ENCODE assay signal across 14 cellular contexts in the genomic region with DNA sequence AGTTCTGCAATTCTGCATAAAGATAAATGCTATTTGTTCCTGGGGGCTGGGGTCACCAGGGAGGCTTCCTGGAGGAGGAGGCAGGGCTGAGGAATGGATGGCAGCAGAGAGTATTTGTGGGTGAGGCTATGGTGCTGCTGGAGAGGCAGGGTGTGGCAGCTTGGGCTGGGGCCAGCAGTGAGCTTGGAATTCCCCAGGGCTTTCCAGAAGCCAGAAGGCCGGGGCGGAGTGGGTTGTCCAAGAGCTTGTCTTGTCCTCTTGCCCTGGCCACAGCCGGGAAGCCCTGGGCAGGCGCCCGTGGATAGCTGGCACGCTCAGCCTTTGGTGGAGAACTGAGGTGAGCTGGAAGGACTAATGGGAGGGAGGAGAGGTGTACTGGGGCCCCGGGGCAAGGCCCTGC. TPM values are rescaled to one million over a fixed set of nuclear protein-coding genes. Genes with fewer than 3 reads are reported as not detected.
DNase-seq lines count a peak whose midpoint lies in the region; ATAC-seq and TF ChIP-seq lines count a peak whose summit lies in the region.
"Had no signal": no experiment of that assay in that cellular context is flagged by ENCODE, and none has a peak within 500 bp of the region (broad histone marks: within the 10 kb centered on the region; RNA-seq: fewer than 3 reads in every experiment).

No MANE protein-coding gene starts in this region.

- H3K27ac ChIP-seq in breast epithelium (no peak overlapping the region), body of pancreas (no peak overlapping the region), upper lobe of right lung (peak overlapping the region; percentile 71)

- H3K4me3 Mint-ChIP-seq in MCF 10A (ENCODE audit: unreplicated experiment): peak overlapping the region; percentile 68
- H3K4me3 Mint-ChIP-seq in effector memory CD8-positive, alpha-beta T cell: no peak overlapping the region
- H3K4me3 Mint-ChIP-seq: dendritic cell treated with granulocyte-macrophage colony-stimulating factor and Interleukin-4, amounts not matched to agents 40 ng/mL and 50 ng/mL, for 4 days had no signal

- POLR2A ChIA-PET in MCF 10A (lab: Yijun Ruan, JAX): interaction anchor here (1.0 to 3.0 kb wide), 9 partner anchors 13 to 177 kb away, joined by 3 to 16 read pairs (median 6); a partner anchor contains a TSS

- CTCF ChIA-PET in MCF 10A (lab: Yijun Ruan, JAX): interaction anchor here (0.5 to 11.9 kb wide), 8 partner anchors 8 to 269 kb away, joined by 3 to 212 read pairs (median 5); a partner anchor contains a TSS

- WGBS in body of pancreas, 2 donors: 42 to 58% methylated on average over 7 of the region's 7 CpGs

- H3K4me3 ChIP-seq in breast epithelium: no peak overlapping the region
- no peak overlapping the region for H3K4me3 ChIP-seq in body of pancreas
- H3K4me3 ChIP-seq in upper lobe of right lung: peak overlapping the region; percentile 35

- H3K4me1 ChIP-seq in breast epithelium (no peaks in the 10 kb centered on the region), body of pancreas (peaks cover 12% of the 10 kb centered on the region), upper lobe of right lung (no peaks in the 10 kb centered on the region)

- peaks cover 18% of the 10 kb centered on the region for H3K4me1 Mint-ChIP-seq in MCF 10A (ENCODE audit: insufficient read depth, unreplicated experiment)
- peaks cover 0 to 2% of the 10 kb centered on the region in 2 donors for H3K4me1 Mint-ChIP-seq in effector memory CD8-positive, alpha-beta T cell (ENCODE audit: low read depth in 2 of 2)

- H3K36me3 ChIP-seq in breast epithelium (no peaks in the 10 kb centered on the region), body of pancreas (replicated peaks in 1 of 2; ENCODE audit: insufficient read depth in 1 of 2, low read depth in 2 of 2) (no peaks in the 10 kb centered on the region), upper lobe of right lung (no peaks in the 10 kb centered on the region)

- no peaks in the 10 kb centered on the region for H3K9me3 Mint-ChIP-seq in MCF 10A (ENCODE audit: unreplicated experiment)
- no peaks in the 10 kb centered on the region for H3K9me3 Mint-ChIP-seq in effector memory CD8-positive, alpha-beta T cell
- H3K9me3 Mint-ChIP-seq: dendritic cell treated with granulocyte-macrophage colony-stimulating factor and Interleukin-4, amounts not matched to agents 40 ng/mL and 50 ng/mL, for 4 days had no signal

- TF ChIP-seq POLR2A in breast epithelium (IDR thresholded peaks at IDR 0.05): no peak
- TF ChIP-seq POLR2A in body of pancreas (IDR thresholded peaks at IDR 0.05): no peak

- BruUV-seq in MCF 10A (replicated peaks; lab: Mats Ljungman, UMichigan): no TSS peak

- H3K27me3 ChIP-seq in breast epithelium: no peaks in the 10 kb centered on the region
- H3K27me3 ChIP-seq in body of pancreas: no peaks in the 10 kb centered on the region
- H3K27me3 ChIP-seq in upper lobe of right lung: no peaks in the 10 kb centered on the region

- H3K27me3 Mint-ChIP-seq in MCF 10A (ENCODE audit: insufficient read depth, unreplicated experiment): no peaks in the 10 kb centered on the region
- H3K27me3 Mint-ChIP-seq in effector memory CD8-positive, alpha-beta T cell: peaks cover 17 to 58% of the 10 kb centered on the region in 2 donors

- DNase-seq in MCF 10A (ENCODE audit: unreplicated experiment): peak; percentile 97
- DNase-seq in breast epithelium (ENCODE audit: low spot score in 2 of 2): no peak
- DNase-seq in body of pancreas: peak in 3 of 4 donors; percentile 18 to 49 (median 27)
- DNase-seq in kidney glomerular epithelial cell (lab: John Stamatoyannopoulos, UW): peak; percentile 24
- DNase-seq in upper lobe of right lung: peak; percentile 93
- no peak for DNase-seq in effector memory CD8-positive, alpha-beta T cell
- no peak for DNase-seq in NCI-H1436 treated with DMSO at 0.1 percent for 48 hours (lab: John Stamatoyannopoulos, UW)
- DNase-seq: activated CD4-positive, alpha-beta T cell treated with anti-CD3 and anti-CD28 coated beads, Interleukin-2, amount 50 U/mL, for 4 hours; activated naive CD4-positive, alpha-beta T cell treated with anti-CD3 and anti-CD28 coated beads, Interleukin-2, amount 50 U/mL, for 16 hours; DMS79 treated with DMSO at 0.1 percent for 48 hours; NCI-H1417 treated with DMSO at 0.1 percent for 48 hours; posterior cingulate gyrus had no signal

- peak overlapping the region; percentile 98 for H3K27ac Mint-ChIP-seq in MCF 10A (ENCODE audit: low read depth, unreplicated experiment)
- peak overlapping the region in 1 of 2 donors; percentile 49 for H3K27ac Mint-ChIP-seq in effector memory CD8-positive, alpha-beta T cell
- H3K27ac Mint-ChIP-seq: dendritic cell treated with granulocyte-macrophage colony-stimulating factor and Interleukin-4, amounts not matched to agents 40 ng/mL and 50 ng/mL, for 4 days had no signal

- H3K9me3 ChIP-seq in breast epithelium: no peaks in the 10 kb centered on the region
- no peaks in the 10 kb centered on the region for H3K9me3 ChIP-seq in body of pancreas
- H3K9me3 ChIP-seq in upper lobe of right lung: no peaks in the 10 kb centered on the region

- intact Hi-C loops in MCF 10A (cut with micrococcal nuclease): loop anchor here (1.0 to 5.0 kb wide), 3 partner anchors 26 to 140 kb away; no protein-coding TSS in a partner anchor
- intact Hi-C loops in breast epithelium (cut with DNase I; ENCODE audit: low total_unique reads): no loop called here
- intact Hi-C loops in body of pancreas (cut with DNase I): loop anchor here (10.0 kb wide), 1 partner anchor 342 kb away; no protein-coding TSS in a partner anchor
- intact Hi-C loops in upper lobe of right lung (cut with DNase I): no loop called here

- no peak for TF ChIP-seq CTCF in MCF 10A (IDR thresholded peaks at IDR 0.05; ENCODE audit: unreplicated experiment)
- no peak for TF ChIP-seq CTCF in breast epithelium (IDR thresholded peaks at IDR 0.05)
- no peak for TF ChIP-seq CTCF in body of pancreas (IDR thresholded peaks at IDR 0.05)
- TF ChIP-seq CTCF in upper lobe of right lung (IDR thresholded peaks at IDR 0.05): no peak

- H3K36me3 Mint-ChIP-seq in MCF 10A (ENCODE audit: insufficient read depth, unreplicated experiment): no peaks in the 10 kb centered on the region
- H3K36me3 Mint-ChIP-seq in effector memory CD8-positive, alpha-beta T cell (ENCODE audit: insufficient read depth): no peaks in the 10 kb centered on the region

- ATAC-seq in body of pancreas (no peak), upper lobe of right lung (peak; percentile 80), GM21360 (IDR thresholded peaks at IDR 0.05; ENCODE audit: unreplicated experiment) (no peak)
- ATAC-seq in effector memory CD8-positive, alpha-beta T cell (replicated peaks): no peak

RNA-seq across cellular contexts. Expression of a gene that starts 27.2 kb away (rescaled TPM):
- total RNA-seq in MCF 10A (2022) (67.0 and 73.1 TPM in 2 replicates), breast epithelium (10 to 100 TPM in 2 of 3 donors, 1 to 10 TPM in 1; 9.8 to 26.2 (median 19.0) TPM), body of pancreas (1 to 10 TPM; 4.0 to 7.5 TPM), upper lobe of right lung (21.7 TPM)

Comparison
In these comparisons a context has a peak if more than half of its experiments do, and no peak if none do; other contexts are left out.
1. DNase-seq: peak in MCF 10A (single experiment), body of pancreas (3 of 4), kidney glomerular epithelial cell (single experiment) and upper lobe of right lung (single experiment); none in breast epithelium (0 of 2), effector memory CD8-positive, alpha-beta T cell (0 of 3) and NCI-H1436 treated with DMSO at 0.1 percent for 48 hours (single experiment).
2. intact Hi-C loops: an anchor here in MCF 10A (1.0 to 5.0 kb wide) and body of pancreas (10.0 kb wide); none called in breast epithelium and upper lobe of right lung.